2 cellular contexts compared by ENCODE assay signal in the genomic region with DNA sequence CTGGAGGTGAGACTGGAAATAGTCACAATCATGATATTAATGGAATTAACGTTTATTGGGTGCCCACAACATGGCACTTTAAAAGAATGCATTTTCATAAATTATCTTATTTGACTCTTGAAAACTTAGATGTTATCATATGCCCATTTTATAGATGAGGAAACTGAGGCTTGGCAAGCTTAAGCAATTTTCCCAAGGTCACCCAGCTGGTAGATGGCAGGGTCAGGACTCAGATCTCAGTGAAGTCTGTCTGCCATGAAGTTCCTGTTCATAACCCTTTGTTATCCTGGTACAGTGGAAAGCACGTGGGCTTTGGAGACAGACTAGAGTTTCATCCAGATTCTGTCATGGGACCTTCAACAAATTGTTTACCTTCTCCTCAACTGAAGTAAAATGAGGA.
TF ChIP-seq lines count a peak whose summit lies in the region.

No MANE protein-coding gene starts in this region.

TF ChIP-seq in HepG2, 621 proteins besides CTCF, POLR2A, EP300 and RAD21:
- TF ChIP-seq, protein P1, sequence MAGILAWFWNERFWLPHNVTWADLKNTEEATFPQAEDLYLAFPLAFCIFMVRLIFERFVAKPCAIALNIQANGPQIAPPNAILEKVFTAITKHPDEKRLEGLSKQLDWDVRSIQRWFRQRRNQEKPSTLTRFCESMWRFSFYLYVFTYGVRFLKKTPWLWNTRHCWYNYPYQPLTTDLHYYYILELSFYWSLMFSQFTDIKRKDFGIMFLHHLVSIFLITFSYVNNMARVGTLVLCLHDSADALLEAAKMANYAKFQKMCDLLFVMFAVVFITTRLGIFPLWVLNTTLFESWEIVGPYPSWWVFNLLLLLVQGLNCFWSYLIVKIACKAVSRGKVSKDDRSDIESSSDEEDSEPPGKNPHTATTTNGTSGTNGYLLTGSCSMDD (CRISPR knock-in tag; IDR thresholded peaks at IDR 0.05): no peak
- TF ChIP-seq ETV5 (CRISPR knock-in tag; IDR thresholded peaks at IDR 0.05; ENCODE audit: borderline replicate concordance) (no peak), ZNF629 (CRISPR knock-in tag; conservative IDR thresholded peaks at IDR 0.05) (peak; percentile 78), BHLHE40 (IDR thresholded peaks at IDR 0.05; ENCODE audit: low read length) (no peak)

TF ChIP-seq in H1, 55 proteins besides CTCF, POLR2A, EP300 and RAD21:
- 0 out of 2 replicates have a peak, but pooled peaks have one; percentile 25 for TF ChIP-seq KDM1A (IDR thresholded peaks at IDR 0.05; ENCODE audit: borderline replicate concordance, low read length)
- TF ChIP-seq EZH2 (IDR thresholded peaks at IDR 0.05; ENCODE audit: low read depth, low read length, severe bottlenecking): no peak
- TF ChIP-seq BRCA1 (IDR thresholded peaks at IDR 0.05; ENCODE audit: low read depth, low read length): no peak
- TF ChIP-seq MAFK (IDR thresholded peaks at IDR 0.05; ENCODE audit: low read depth, low read length): no peak
